In the genomic region with DNA sequence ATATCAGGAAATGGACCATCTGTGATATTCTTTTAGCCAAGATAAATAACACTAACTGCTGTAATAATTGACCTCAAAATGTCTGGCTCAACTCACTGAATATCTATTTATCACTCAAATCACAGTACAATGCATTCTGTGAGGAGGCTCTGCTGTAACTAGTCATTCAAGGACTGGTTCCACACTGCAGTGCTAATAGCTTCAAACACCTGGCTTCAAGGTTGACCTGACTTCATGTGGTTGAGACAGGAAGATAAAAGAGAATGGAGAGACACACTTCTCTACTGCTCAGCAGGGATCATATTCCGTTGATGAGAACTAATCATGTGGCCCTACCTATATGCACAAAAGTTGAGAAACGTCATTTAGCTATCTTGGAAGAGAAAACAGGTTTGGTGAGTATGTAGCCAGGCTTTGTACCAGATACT, we compare ENCODE assay signal across 10 cellular contexts. TPM values are rescaled to one million over a fixed set of nuclear protein-coding genes. Genes with fewer than 3 reads are reported as not detected.
DNase-seq lines count a peak whose midpoint lies in the region; ATAC-seq and TF ChIP-seq lines count a peak whose summit lies in the region.
"Had no signal": no experiment of that assay in that cellular context is flagged by ENCODE, and none has a peak within 500 bp of the region (broad histone marks: within the 10 kb centered on the region; RNA-seq: fewer than 3 reads in every experiment).

No MANE protein-coding gene starts in this region.

- POLR2A ChIA-PET in HCT116 (lab: Charles Lee), result no interaction called here

- ATAC-seq in HCT116 (peak; percentile 18; the same call in 1 of the 2 replicates), left colon (peak; percentile 35), HG02759 (IDR thresholded peaks at IDR 0.05; ENCODE audit: unreplicated experiment) (no peak)

- no peaks in the 10 kb centered on the region for H3K9me3 ChIP-seq in HCT116 (ENCODE audit: control insufficient read depth in 1 of 2, insufficient read depth in 1 of 2, low read depth in 1 of 2, low read length in 2 of 2)

- H3K4me3 ChIP-seq in HCT116 (replicated peaks in 1 of 2; ENCODE audit: low read depth in 1 of 2, low read length in 2 of 2), result no peak overlapping the region

- intact Hi-C loops in HCT116 (cut with micrococcal nuclease) (no loop called here), left colon (cut with DNase I, micrococcal nuclease) (loop anchor here in 1 of 2 donors (5.0 kb wide), 1 partner anchor 55 kb away; no protein-coding TSS in a partner anchor)

- H3K79me2 ChIP-seq in HCT116 (ENCODE audit: insufficient read depth, low read length), result peaks cover 12% of the 10 kb centered on the region; the same call in 1 of the 2 replicates

- H3K27ac ChIP-seq in HCT116 (ENCODE audit: low read depth, low read length), result peak overlapping the region; percentile 36; the same call in 1 of the 2 replicates

- H3K9me2 ChIP-seq in HCT116 (ENCODE audit: insufficient read depth), result no peaks in the 10 kb centered on the region

- peak overlapping the region; percentile 19; the same call in 1 of the 2 replicates for H3K9ac ChIP-seq in HCT116 (ENCODE audit: low read length)

- TF ChIP-seq CTCF in HCT116 (IDR thresholded peaks at IDR 0.05 in 2 of 3, conservative IDR thresholded peaks at IDR 0.05 in 1 of 3; ENCODE audit: borderline replicate concordance in 1 of 3, insufficient read depth in 1 of 3, low read depth in 2 of 3, low read length in 2 of 3), result no peak

- no TSS peak for BruUV-seq in HCT116 (replicated peaks; lab: Mats Ljungman, UMichigan)

- no peaks in the 10 kb centered on the region for H3K36me3 ChIP-seq in HCT116 (ENCODE audit: control insufficient read depth in 1 of 2, insufficient read depth in 2 of 2, low read length in 2 of 2)

- H3K27me3 ChIP-seq in HCT116 (ENCODE audit: insufficient read depth, low read length), result no peaks in the 10 kb centered on the region

- DNase-seq in ELF-1 (ENCODE audit: low read depth, low spot score), result peak; percentile 11
- no peak for DNase-seq in HCT116 (ENCODE audit: low read depth, low spot score)
- DNase-seq in NCI-H345 (lab: John Stamatoyannopoulos, UW), result peak; percentile 81
- no peak for DNase-seq in left colon
- DNase-seq in anterior cingulate cortex (lab: John Stamatoyannopoulos, UW), result no peak
- DNase-seq in amygdala (lab: John Stamatoyannopoulos, UW), result no peak
- DNase-seq in islet precursor cell, result no peak
- DNase-seq: activated T-cell treated with anti-CD3 and anti-CD28 coated beads, Interleukin-2, amount 50 U/mL, for 48 hours; NCI-H1092 treated with DMSO at 0.1 percent for 48 hours had no signal

- RAD21 ChIA-PET in HCT116 (lab: Charles Lee; ENCODE audit: low non-redundant PET in 1 of 2, low total read pairs in 2 of 2, uncharacterized antibody in 2 of 2, unreplicated experiment in 2 of 2), result no interaction called here

- H4K20me1 ChIP-seq in HCT116 (ENCODE audit: insufficient read depth), result no peaks in the 10 kb centered on the region

- CTCF ChIA-PET in HCT116 (lab: Charles Lee), result no interaction called here

- H3K4me2 ChIP-seq in HCT116 (ENCODE audit: low read length), result peak overlapping the region; percentile 93

- no peak for TF ChIP-seq RAD21 in HCT116 (IDR thresholded peaks at IDR 0.05; ENCODE audit: low read depth)

- no peak for TF ChIP-seq POLR2A in HCT116 (IDR thresholded peaks at IDR 0.05; ENCODE audit: borderline replicate concordance, extremely low read depth, insufficient read depth, insufficient read length)

- H3K4me1 ChIP-seq in HCT116 (ENCODE audit: control insufficient read depth in 1 of 2, insufficient read depth in 2 of 2, low read length in 2 of 2), result peaks cover 43 to 54% of the 10 kb centered on the region in 2 experiments

- H2AFZ ChIP-seq in HCT116 (ENCODE audit: low read depth, low read length, poor library complexity, severe bottlenecking), result peak overlapping the region; percentile 27

TF ChIP-seq in HCT116, 20 proteins besides CTCF, POLR2A, EP300 and RAD21:
- TF ChIP-seq SP1 (IDR thresholded peaks at IDR 0.05; ENCODE audit: low read depth), result peak; percentile 46; the same call in 1 of the 2 replicates
- no peak for TF ChIP-seq ZNF274 (IDR thresholded peaks at IDR 0.05; ENCODE audit: low read depth, low read length)
- no peak for TF ChIP-seq POLR2AphosphoS5 (IDR thresholded peaks at IDR 0.05; ENCODE audit: low read depth, low read length)
- TF ChIP-seq JUND (IDR thresholded peaks at IDR 0.05), result no peak; the same call in 1 of the 2 replicates
- TF ChIP-seq MAX (IDR thresholded peaks at IDR 0.05), result peak; percentile 31; the same call in 1 of the 2 replicates
- peak; percentile 91 for TF ChIP-seq TCF7L2 (IDR thresholded peaks at IDR 0.05; ENCODE audit: borderline replicate concordance, extremely low read depth, insufficient read depth, insufficient read length)
- no peak for TF ChIP-seq SRF (IDR thresholded peaks at IDR 0.05; ENCODE audit: low read depth)
- no peak for TF ChIP-seq ZBTB33 (IDR thresholded peaks at IDR 0.05; ENCODE audit: extremely low read depth, insufficient replicate concordance, low read length)
- TF ChIP-seq CEBPB (IDR thresholded peaks at IDR 0.05; ENCODE audit: low read depth), result 0 out of 2 replicates have a peak, but pooled peaks have one; percentile 11
- TF ChIP-seq, protein P1, sequence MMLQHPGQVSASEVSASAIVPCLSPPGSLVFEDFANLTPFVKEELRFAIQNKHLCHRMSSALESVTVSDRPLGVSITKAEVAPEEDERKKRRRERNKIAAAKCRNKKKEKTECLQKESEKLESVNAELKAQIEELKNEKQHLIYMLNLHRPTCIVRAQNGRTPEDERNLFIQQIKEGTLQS (IDR thresholded peaks at IDR 0.05), result no peak
- no peak for TF ChIP-seq ZFX (IDR thresholded peaks at IDR 0.05)
- no peak for TF ChIP-seq EGR1 (IDR thresholded peaks at IDR 0.05; ENCODE audit: low read depth)
- no peak for TF ChIP-seq EZH2phosphoT487 (IDR thresholded peaks at IDR 0.05; ENCODE audit: borderline replicate concordance)

RNA-seq across cellular contexts. Expression of gene RHOBTB3, which starts 3.4 kb away (rescaled TPM):
- total RNA-seq in HCT116 (2021; ENCODE audit: unreplicated experiment) (84.3 TPM), left colon (10 to 100 TPM; 49.8 to 54.0 TPM)
- polyA plus RNA-seq in HCT116 (2012), result 33.0 and 43.6 TPM in 2 replicates

RNA-seq across cellular contexts. Expression of gene SPATA9, which starts 45.0 kb away (rescaled TPM):
- total RNA-seq in HCT116 (2021; ENCODE audit: unreplicated experiment), result not detected
- polyA plus RNA-seq in HCT116 (2012), result 0.04 and 0.22 TPM in 2 replicates
- under 1 TPM; 0.31 to 0.49 TPM for total RNA-seq in left colon

Comparison
In these comparisons a context has a peak if more than half of its experiments do, and no peak if none do; other contexts are left out.
1. DNase-seq: peak in ELF-1 (single experiment) and NCI-H345 (single experiment); none in HCT116 (single experiment), left colon (0 of 2), anterior cingulate cortex (0 of 58), amygdala (0 of 56) and islet precursor cell (single experiment).